ENCODE assay signal across 2 cellular contexts in the genomic region with DNA sequence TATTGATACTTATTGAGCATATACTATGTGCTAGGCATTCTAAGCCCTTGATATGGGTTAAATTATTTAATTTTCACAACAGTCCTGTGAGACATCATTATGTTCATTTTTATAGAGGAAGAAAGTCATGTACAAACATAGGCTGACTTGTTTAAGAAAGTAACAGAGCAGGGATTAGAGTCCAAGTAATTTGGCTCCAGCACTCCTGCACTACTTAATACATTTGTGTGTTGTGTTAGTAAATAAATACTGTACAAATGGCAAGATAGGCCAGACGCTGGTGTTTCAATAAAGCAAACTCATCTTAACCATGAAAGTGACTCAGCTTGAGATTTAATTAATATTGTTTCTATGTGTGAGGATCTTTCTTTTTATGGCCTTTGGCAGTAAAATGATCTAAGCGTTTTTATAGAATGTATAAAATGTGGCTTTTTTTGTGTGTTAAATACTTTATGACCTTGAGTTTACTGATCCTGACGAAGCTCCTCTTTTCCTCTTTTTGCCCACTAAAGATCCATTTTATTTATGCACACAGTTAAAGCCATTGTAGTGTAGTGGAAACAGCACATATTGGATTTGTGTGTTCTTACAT.
TF ChIP-seq lines count a peak whose summit lies in the region.

No MANE protein-coding gene starts in this region.

TF ChIP-seq in HEK293, 187 proteins besides CTCF, POLR2A, EP300 and RAD21 (continued from another document):
- TF ChIP-seq, protein P1, sequence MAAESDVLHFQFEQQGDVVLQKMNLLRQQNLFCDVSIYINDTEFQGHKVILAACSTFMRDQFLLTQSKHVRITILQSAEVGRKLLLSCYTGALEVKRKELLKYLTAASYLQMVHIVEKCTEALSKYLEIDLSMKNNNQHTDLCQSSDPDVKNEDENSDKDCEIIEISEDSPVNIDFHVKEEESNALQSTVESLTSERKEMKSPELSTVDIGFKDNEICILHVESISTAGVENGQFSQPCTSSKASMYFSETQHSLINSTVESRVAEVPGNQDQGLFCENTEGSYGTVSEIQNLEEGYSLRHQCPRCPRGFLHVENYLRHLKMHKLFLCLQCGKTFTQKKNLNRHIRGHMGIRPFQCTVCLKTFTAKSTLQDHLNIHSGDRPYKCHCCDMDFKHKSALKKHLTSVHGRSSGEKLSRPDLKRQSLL (tag by site-specific recombination; IDR thresholded peaks at IDR 0.05): no peak
- TF ChIP-seq, protein P2, sequence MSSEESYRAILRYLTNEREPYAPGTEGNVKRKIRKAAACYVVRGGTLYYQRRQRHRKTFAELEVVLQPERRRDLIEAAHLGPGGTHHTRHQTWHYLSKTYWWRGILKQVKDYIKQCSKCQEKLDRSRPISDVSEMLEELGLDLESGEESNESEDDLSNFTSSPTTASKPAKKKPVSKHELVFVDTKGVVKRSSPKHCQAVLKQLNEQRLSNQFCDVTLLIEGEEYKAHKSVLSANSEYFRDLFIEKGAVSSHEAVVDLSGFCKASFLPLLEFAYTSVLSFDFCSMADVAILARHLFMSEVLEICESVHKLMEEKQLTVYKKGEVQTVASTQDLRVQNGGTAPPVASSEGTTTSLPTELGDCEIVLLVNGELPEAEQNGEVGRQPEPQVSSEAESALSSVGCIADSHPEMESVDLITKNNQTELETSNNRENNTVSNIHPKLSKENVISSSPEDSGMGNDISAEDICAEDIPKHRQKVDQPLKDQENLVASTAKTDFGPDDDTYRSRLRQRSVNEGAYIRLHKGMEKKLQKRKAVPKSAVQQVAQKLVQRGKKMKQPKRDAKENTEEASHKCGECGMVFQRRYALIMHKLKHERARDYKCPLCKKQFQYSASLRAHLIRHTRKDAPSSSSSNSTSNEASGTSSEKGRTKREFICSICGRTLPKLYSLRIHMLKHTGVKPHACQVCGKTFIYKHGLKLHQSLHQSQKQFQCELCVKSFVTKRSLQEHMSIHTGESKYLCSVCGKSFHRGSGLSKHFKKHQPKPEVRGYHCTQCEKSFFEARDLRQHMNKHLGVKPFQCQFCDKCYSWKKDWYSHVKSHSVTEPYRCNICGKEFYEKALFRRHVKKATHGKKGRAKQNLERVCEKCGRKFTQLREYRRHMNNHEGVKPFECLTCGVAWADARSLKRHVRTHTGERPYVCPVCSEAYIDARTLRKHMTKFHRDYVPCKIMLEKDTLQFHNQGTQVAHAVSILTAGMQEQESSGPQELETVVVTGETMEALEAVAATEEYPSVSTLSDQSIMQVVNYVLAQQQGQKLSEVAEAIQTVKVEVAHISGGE (tag by site-specific recombination; conservative IDR thresholded peaks at IDR 0.05; ENCODE audit: low read depth): no peak
- TF ChIP-seq, protein P3, sequence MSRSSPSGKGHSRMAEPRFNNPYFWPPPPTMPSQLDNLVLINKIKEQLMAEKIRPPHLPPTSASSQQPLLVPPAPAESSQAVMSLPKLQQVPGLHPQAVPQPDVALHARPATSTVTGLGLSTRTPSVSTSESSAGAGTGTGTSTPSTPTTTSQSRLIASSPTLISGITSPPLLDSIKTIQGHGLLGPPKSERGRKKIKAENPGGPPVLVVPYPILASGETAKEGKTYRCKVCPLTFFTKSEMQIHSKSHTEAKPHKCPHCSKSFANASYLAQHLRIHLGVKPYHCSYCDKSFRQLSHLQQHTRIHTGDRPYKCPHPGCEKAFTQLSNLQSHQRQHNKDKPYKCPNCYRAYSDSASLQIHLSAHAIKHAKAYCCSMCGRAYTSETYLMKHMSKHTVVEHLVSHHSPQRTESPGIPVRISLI (tag by site-specific recombination; IDR thresholded peaks at IDR 0.05): no peak
- TF ChIP-seq GLI2 (tag by site-specific recombination; IDR thresholded peaks at IDR 0.05; ENCODE audit: borderline replicate concordance, low read depth) (peak; percentile 25; the same call in 1 of the 2 replicates), ZNF302 (tag by site-specific recombination; IDR thresholded peaks at IDR 0.05; ENCODE audit: low read depth) (no peak), ZNF423 (tag by site-specific recombination; IDR thresholded peaks at IDR 0.05) (no peak), SALL2 (tag by site-specific recombination; IDR thresholded peaks at IDR 0.05; ENCODE audit: borderline replicate concordance) (no peak), ZNF214 (tag by site-specific recombination; IDR thresholded peaks at IDR 0.05; ENCODE audit: borderline replicate concordance) (no peak), TCF7L2 (IDR thresholded peaks at IDR 0.05; ENCODE audit: borderline replicate concordance, low read depth, low read length) (peak; percentile 35; the same call in 1 of the 2 replicates), ZNF350 (tag by site-specific recombination; IDR thresholded peaks at IDR 0.05) (no peak), MZF1 (tag by site-specific recombination; IDR thresholded peaks at IDR 0.05; ENCODE audit: borderline replicate concordance) (no peak), GLIS2 (tag by site-specific recombination; IDR thresholded peaks at IDR 0.05) (no peak), BCL11A (tag by site-specific recombination; IDR thresholded peaks at IDR 0.05; ENCODE audit: low read depth) (0 out of 2 replicates have a peak, but pooled peaks have one; percentile 18), ZNF48 (tag by site-specific recombination; IDR thresholded peaks at IDR 0.05) (no peak), ZBTB17 (tag by site-specific recombination; IDR thresholded peaks at IDR 0.05) (no peak), ZNF354C (tag by site-specific recombination; IDR thresholded peaks at IDR 0.05; ENCODE audit: borderline replicate concordance, low read depth) (no peak), ZNF426 (tag by site-specific recombination; IDR thresholded peaks at IDR 0.05) (no peak), ZNF248 (tag by site-specific recombination; IDR thresholded peaks at IDR 0.05) (no peak), KLF7 (tag by site-specific recombination; IDR thresholded peaks at IDR 0.05; ENCODE audit: borderline replicate concordance) (no peak), ZNF558 (tag by site-specific recombination; IDR thresholded peaks at IDR 0.05) (no peak), ZNF146 (tag by site-specific recombination; IDR thresholded peaks at IDR 0.05) (no peak), ZNF629 (tag by site-specific recombination; IDR thresholded peaks at IDR 0.05) (no peak), REPIN1 (tag by site-specific recombination; IDR thresholded peaks at IDR 0.05; ENCODE audit: low read depth) (no peak), TRIM28 (IDR thresholded peaks at IDR 0.05; ENCODE audit: borderline replicate concordance, low read length) (no peak), ZSCAN30 (tag by site-specific recombination; IDR thresholded peaks at IDR 0.05) (0 out of 2 replicates have a peak, but pooled peaks have one; percentile 40)
- TF ChIP-seq, protein P4, sequence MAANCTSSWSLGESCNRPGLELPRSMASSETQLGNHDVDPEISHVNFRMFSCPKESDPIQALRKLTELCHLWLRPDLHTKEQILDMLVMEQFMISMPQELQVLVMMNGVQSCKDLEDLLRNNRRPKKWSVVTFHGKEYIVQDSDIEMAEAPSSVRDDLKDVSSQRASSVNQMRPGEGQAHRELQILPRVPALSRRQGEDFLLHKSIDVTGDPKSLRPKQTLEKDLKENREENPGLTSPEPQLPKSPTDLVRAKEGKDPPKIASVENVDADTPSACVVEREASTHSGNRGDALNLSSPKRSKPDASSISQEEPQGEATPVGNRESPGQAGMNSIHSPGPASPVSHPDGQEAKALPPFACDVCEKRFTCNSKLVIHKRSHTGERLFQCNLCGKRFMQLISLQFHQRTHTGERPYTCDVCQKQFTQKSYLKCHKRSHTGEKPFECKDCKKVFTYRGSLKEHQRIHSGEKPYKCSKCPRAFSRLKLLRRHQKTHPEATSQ (tag by site-specific recombination; IDR thresholded peaks at IDR 0.05): no peak

TF ChIP-seq in WTC11, 78 proteins besides CTCF, POLR2A, EP300 and RAD21 (continued from another document):
- TF ChIP-seq, protein P5, sequence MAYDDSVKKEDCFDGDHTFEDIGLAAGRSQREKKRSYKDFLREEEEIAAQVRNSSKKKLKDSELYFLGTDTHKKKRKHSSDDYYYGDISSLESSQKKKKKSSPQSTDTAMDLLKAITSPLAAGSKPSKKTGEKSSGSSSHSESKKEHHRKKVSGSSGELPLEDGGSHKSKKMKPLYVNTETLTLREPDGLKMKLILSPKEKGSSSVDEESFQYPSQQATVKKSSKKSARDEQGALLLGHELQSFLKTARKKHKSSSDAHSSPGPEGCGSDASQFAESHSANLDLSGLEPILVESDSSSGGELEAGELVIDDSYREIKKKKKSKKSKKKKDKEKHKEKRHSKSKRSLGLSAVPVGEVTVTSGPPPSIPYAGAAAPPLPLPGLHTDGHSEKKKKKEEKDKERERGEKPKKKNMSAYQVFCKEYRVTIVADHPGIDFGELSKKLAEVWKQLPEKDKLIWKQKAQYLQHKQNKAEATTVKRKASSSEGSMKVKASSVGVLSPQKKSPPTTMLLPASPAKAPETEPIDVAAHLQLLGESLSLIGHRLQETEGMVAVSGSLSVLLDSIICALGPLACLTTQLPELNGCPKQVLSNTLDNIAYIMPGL (CRISPR knock-in tag; IDR thresholded peaks at IDR 0.05): no peak
- TF ChIP-seq TEAD4 (CRISPR knock-in tag; IDR thresholded peaks at IDR 0.05) (no peak), ETV6 (CRISPR knock-in tag; IDR thresholded peaks at IDR 0.05) (no peak)
- TF ChIP-seq, protein P6, sequence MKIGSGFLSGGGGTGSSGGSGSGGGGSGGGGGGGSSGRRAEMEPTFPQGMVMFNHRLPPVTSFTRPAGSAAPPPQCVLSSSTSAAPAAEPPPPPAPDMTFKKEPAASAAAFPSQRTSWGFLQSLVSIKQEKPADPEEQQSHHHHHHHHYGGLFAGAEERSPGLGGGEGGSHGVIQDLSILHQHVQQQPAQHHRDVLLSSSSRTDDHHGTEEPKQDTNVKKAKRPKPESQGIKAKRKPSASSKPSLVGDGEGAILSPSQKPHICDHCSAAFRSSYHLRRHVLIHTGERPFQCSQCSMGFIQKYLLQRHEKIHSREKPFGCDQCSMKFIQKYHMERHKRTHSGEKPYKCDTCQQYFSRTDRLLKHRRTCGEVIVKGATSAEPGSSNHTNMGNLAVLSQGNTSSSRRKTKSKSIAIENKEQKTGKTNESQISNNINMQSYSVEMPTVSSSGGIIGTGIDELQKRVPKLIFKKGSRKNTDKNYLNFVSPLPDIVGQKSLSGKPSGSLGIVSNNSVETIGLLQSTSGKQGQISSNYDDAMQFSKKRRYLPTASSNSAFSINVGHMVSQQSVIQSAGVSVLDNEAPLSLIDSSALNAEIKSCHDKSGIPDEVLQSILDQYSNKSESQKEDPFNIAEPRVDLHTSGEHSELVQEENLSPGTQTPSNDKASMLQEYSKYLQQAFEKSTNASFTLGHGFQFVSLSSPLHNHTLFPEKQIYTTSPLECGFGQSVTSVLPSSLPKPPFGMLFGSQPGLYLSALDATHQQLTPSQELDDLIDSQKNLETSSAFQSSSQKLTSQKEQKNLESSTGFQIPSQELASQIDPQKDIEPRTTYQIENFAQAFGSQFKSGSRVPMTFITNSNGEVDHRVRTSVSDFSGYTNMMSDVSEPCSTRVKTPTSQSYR (CRISPR knock-in tag; IDR thresholded peaks at IDR 0.05): no peak
